In genomic region chr2:134362751-134363150, GRCh38 we compare ENCODE assay signal across 26 cellular contexts.
"Had no signal": no experiment of that assay in that cellular context is flagged by ENCODE, and none has a peak within 500 bp of the region (broad histone marks: within the 10 kb centered on the region; RNA-seq: fewer than 3 reads in every experiment).

No MANE protein-coding gene starts in this region.

- H3K9me3 Mint-ChIP-seq: activated CD4-positive, alpha-beta memory T cell treated with anti-CD3 and anti-CD28 coated beads, Interleukin-2, amount 10 ng/mL, durations not matched to agents 7 days and 5 days; activated naive CD4-positive, alpha-beta T cell treated with anti-CD3 and anti-CD28 coated beads, Interleukin-2, amount 50 U/mL, for 24 hours had no signal

- H3K27ac ChIP-seq: SK-N-MC, VCaP had no signal

- H3K27ac Mint-ChIP-seq: activated CD4-positive, alpha-beta memory T cell treated with anti-CD3 and anti-CD28 coated beads, Interleukin-2, amount 10 ng/mL, durations not matched to agents 7 days and 5 days; activated CD4-positive, alpha-beta T cell treated with anti-CD3 and anti-CD28 coated beads for 36 hours; activated naive CD4-positive, alpha-beta T cell treated with anti-CD3 and anti-CD28 coated beads, Interleukin-2, amount 50 U/mL, for 24 hours had no signal

- DNase-seq: activated CD4-positive, alpha-beta memory T cell treated with anti-CD3 and anti-CD28 coated beads, Interleukin-2, amount 10 ng/mL, durations not matched to agents 7 days and 5 days; activated CD4-positive, alpha-beta T cell treated with anti-CD3 and anti-CD28 coated beads for 36 hours; activated CD4-positive, alpha-beta T cell treated with anti-CD3 and anti-CD28 coated beads, Interleukin-2, amount 50 U/mL, for 1 hour; activated CD8-positive, alpha-beta memory T cell treated with anti-CD3 and anti-CD28 coated beads, Interleukin-2, amount 50 U/mL, for 48 hours; activated effector memory CD4-positive, alpha-beta T cell treated with Interleukin-2 at 50 U/mL for 16 hours; activated naive CD4-positive, alpha-beta T cell; activated T-cell treated with anti-CD3 and anti-CD28 coated beads, Interleukin-2, amount 50 U/mL, for 1 hour; amygdala; caudate nucleus; Kasumi-1; NCI-H1048; NCI-H146; NCI-H187 treated with DMSO at 0.1 percent for 48 hours; NCI-H2081 treated with DMSO at 0.1 percent for 48 hours; NCI-H2171; NCI-H2227 treated with DMSO at 0.1 percent for 48 hours; NCI-H446 treated with DMSO at 0.1 percent for 48 hours; NCI-H526; NCI-H774; RPMI8226; T-helper 1 cell had no signal

- H3K4me1 Mint-ChIP-seq: activated CD4-positive, alpha-beta memory T cell treated with anti-CD3 and anti-CD28 coated beads, Interleukin-2, amount 10 ng/mL, durations not matched to agents 7 days and 5 days had no signal

- H3K4me3 Mint-ChIP-seq: activated CD4-positive, alpha-beta memory T cell treated with anti-CD3 and anti-CD28 coated beads, Interleukin-2, amount 10 ng/mL, durations not matched to agents 7 days and 5 days; activated CD4-positive, alpha-beta T cell treated with anti-CD3 and anti-CD28 coated beads for 36 hours; activated naive CD4-positive, alpha-beta T cell treated with anti-CD3 and anti-CD28 coated beads, Interleukin-2, amount 50 U/mL, for 24 hours had no signal

- ATAC-seq: activated CD4-positive, alpha-beta T cell treated with anti-CD3 and anti-CD28 coated beads for 36 hours; K562; Right ventricle myocardium inferior had no signal

- H3K27me3 Mint-ChIP-seq: activated CD4-positive, alpha-beta memory T cell treated with anti-CD3 and anti-CD28 coated beads, Interleukin-2, amount 10 ng/mL, durations not matched to agents 7 days and 5 days; activated CD4-positive, alpha-beta T cell treated with anti-CD3 and anti-CD28 coated beads for 36 hours; activated naive CD4-positive, alpha-beta T cell treated with anti-CD3 and anti-CD28 coated beads, Interleukin-2, amount 50 U/mL, for 24 hours had no signal

- H3K4me3 ChIP-seq: K562, SK-N-MC had no signal
